ENCODE assay signal across 1 cellular context in genomic region chr15:48617619-48618018, GRCh38.
TF ChIP-seq lines count a peak whose summit lies in the region.

No MANE protein-coding gene starts in this region.

TF ChIP-seq in endothelial cell of umbilical vein, 7 proteins besides CTCF, POLR2A, EP300 and RAD21 (continued from another document):
- no peak for TF ChIP-seq EZH2 (IDR thresholded peaks at IDR 0.05; ENCODE audit: borderline replicate concordance, low read depth, low read length, severe bottlenecking)
- no peak for TF ChIP-seq JUN (IDR thresholded peaks at IDR 0.05; ENCODE audit: borderline replicate concordance, insufficient read depth, insufficient read length, low read depth)
- TF ChIP-seq MAX (IDR thresholded peaks at IDR 0.05; ENCODE audit: insufficient read depth, insufficient read length): no peak
- no peak for TF ChIP-seq MYC (IDR thresholded peaks at IDR 0.05; ENCODE audit: low read depth, low read length)
